1 cellular context compared by ENCODE assay signal in the genomic region with DNA sequence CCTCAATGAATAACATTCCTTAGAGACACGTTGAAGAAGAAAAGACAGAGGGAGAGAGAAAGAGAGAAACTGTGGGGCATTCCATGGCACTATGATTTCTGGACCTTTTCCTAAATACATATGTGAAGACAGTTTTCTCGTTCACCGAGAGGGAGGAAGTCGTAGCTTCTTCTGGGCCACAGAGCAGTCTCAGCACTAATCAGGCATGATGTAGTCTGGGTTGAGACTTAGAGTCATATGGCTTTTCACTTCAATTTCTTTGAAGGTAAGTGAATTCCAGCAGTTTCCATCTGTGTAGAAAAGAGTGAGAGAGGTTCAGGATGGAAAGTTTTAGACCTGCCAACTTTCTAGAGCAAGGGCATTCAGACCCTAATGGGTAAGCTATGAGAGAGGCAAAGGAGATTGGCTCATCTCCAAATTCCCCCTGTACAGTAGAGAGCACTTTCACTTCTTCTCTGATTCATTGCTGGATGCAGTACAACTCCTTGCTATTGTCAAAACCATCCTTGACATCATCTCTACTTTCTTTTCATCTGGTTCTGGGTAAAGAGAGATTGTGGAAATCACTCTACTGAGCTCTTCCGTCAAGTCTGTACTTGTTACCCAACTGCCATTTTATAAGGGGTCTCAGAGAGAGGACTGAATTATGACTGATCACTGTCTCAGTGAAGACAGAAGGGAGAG.
A peak's percentile ranks its signal among the peaks of the same experiment; 100 is the strongest.
TF ChIP-seq lines count a peak whose summit lies in the region.

No MANE protein-coding gene starts in this region.

TF ChIP-seq in GM12878, 131 proteins besides CTCF, POLR2A, EP300 and RAD21 (continued from another document and continues in another):
- no peak for TF ChIP-seq PRDM15 (CRISPR knock-in tag; IDR thresholded peaks at IDR 0.05)
- TF ChIP-seq ATF2 (IDR thresholded peaks at IDR 0.05; ENCODE audit: low read length), result peak; percentile 73; the same call in 1 of the 2 replicates
- TF ChIP-seq IRF4 (IDR thresholded peaks at IDR 0.05; ENCODE audit: low read depth, low read length), result peak; percentile 77
- TF ChIP-seq ZNF207 (IDR thresholded peaks at IDR 0.05; ENCODE audit: borderline replicate concordance), result no peak
- TF ChIP-seq RFX5 (IDR thresholded peaks at IDR 0.05; ENCODE audit: low read depth, low read length), result no peak
- no peak for TF ChIP-seq CEBPZ (IDR thresholded peaks at IDR 0.05; ENCODE audit: low read depth, low read length)
- TF ChIP-seq YBX1 (IDR thresholded peaks at IDR 0.05), result no peak
- TF ChIP-seq SREBF1 (IDR thresholded peaks at IDR 0.05; ENCODE audit: low read length), result no peak
- no peak for TF ChIP-seq ZNF274 (IDR thresholded peaks at IDR 0.05; ENCODE audit: insufficient read depth, insufficient read length)
- TF ChIP-seq, protein P1, sequence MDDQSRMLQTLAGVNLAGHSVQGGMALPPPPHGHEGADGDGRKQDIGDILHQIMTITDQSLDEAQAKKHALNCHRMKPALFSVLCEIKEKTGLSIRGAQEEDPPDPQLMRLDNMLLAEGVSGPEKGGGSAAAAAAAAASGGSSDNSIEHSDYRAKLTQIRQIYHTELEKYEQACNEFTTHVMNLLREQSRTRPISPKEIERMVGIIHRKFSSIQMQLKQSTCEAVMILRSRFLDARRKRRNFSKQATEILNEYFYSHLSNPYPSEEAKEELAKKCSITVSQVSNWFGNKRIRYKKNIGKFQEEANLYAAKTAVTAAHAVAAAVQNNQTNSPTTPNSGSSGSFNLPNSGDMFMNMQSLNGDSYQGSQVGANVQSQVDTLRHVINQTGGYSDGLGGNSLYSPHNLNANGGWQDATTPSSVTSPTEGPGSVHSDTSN (IDR thresholded peaks at IDR 0.05; ENCODE audit: insufficient replicate concordance, low read depth, low read length), result no peak
- peak; percentile 97 for TF ChIP-seq JUNB (IDR thresholded peaks at IDR 0.05)
- no peak for TF ChIP-seq SIX5 (IDR thresholded peaks at IDR 0.05; ENCODE audit: low read depth, low read length, severe bottlenecking)
- peak; percentile 65 to 67; a peak in 3 of 4 replicates for TF ChIP-seq IKZF2 (IDR thresholded peaks at IDR 0.05)
- TF ChIP-seq NR2C1 (IDR thresholded peaks at IDR 0.05), result no peak
- TF ChIP-seq CHD1 (IDR thresholded peaks at IDR 0.05; ENCODE audit: low read depth, low read length), result no peak
- no peak for TF ChIP-seq STAT1 (conservative IDR thresholded peaks at IDR 0.05)
- TF ChIP-seq ZSCAN29 (IDR thresholded peaks at IDR 0.05), result no peak
- peak; percentile 84; the same call in 1 of the 2 replicates for TF ChIP-seq FOXM1 (IDR thresholded peaks at IDR 0.05; ENCODE audit: low read depth, low read length)
- peak; percentile 35; the same call in 1 of the 2 replicates for TF ChIP-seq MTA2 (IDR thresholded peaks at IDR 0.05; ENCODE audit: low read depth)
- TF ChIP-seq POLR2AphosphoS2 (IDR thresholded peaks at IDR 0.05; ENCODE audit: low read depth, low read length), result no peak
- TF ChIP-seq REST (IDR thresholded peaks at IDR 0.05; ENCODE audit: low read depth, low read length), result no peak
- TF ChIP-seq HDAC2 (IDR thresholded peaks at IDR 0.05), result no peak
- no peak for TF ChIP-seq MXI1 (IDR thresholded peaks at IDR 0.05; ENCODE audit: low read depth, low read length)
- TF ChIP-seq, protein P2, sequence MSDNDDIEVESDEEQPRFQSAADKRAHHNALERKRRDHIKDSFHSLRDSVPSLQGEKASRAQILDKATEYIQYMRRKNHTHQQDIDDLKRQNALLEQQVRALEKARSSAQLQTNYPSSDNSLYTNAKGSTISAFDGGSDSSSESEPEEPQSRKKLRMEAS (IDR thresholded peaks at IDR 0.05; ENCODE audit: low read depth, low read length), result no peak
- 0 out of 2 replicates have a peak, but pooled peaks have one; percentile 32 for TF ChIP-seq DPF2 (IDR thresholded peaks at IDR 0.05)
- no peak for TF ChIP-seq TCF12 (IDR thresholded peaks at IDR 0.05; ENCODE audit: low read depth, low read length)
- TF ChIP-seq, protein P3, sequence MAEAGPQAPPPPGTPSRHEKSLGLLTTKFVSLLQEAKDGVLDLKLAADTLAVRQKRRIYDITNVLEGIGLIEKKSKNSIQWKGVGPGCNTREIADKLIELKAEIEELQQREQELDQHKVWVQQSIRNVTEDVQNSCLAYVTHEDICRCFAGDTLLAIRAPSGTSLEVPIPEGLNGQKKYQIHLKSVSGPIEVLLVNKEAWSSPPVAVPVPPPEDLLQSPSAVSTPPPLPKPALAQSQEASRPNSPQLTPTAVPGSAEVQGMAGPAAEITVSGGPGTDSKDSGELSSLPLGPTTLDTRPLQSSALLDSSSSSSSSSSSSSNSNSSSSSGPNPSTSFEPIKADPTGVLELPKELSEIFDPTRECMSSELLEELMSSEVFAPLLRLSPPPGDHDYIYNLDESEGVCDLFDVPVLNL (IDR thresholded peaks at IDR 0.05; ENCODE audit: low read depth, low read length), result no peak
- TF ChIP-seq SUZ12 (IDR thresholded peaks at IDR 0.05; ENCODE audit: unreplicated experiment), result no peak
- 0 out of 4 replicates have a peak, but pooled peaks of 1 of the 2 experiments have one; percentile 33 for TF ChIP-seq SRF (IDR thresholded peaks at IDR 0.05; ENCODE audit: low read depth in 2 of 2, low read length in 2 of 2)
- peak; percentile 27; the same call in 1 of the 2 replicates for TF ChIP-seq YY1 (IDR thresholded peaks at IDR 0.05; ENCODE audit: low read depth, low read length)
- no peak for TF ChIP-seq MLLT1 (IDR thresholded peaks at IDR 0.05)
- no peak for TF ChIP-seq HDAC6 (IDR thresholded peaks at IDR 0.05; ENCODE audit: unreplicated experiment)
- no peak for TF ChIP-seq WRNIP1 (IDR thresholded peaks at IDR 0.05; ENCODE audit: borderline replicate concordance, low read depth, low read length)
- no peak for TF ChIP-seq BMI1 (IDR thresholded peaks at IDR 0.05; ENCODE audit: borderline replicate concordance)
- TF ChIP-seq EZH2 (IDR thresholded peaks at IDR 0.05; ENCODE audit: borderline replicate concordance, control insufficient read depth, low read depth, low read length), result no peak
- peak; percentile 94; the same call in 1 of the 2 replicates for TF ChIP-seq NFIC (IDR thresholded peaks at IDR 0.05; ENCODE audit: low read depth, low read length)
- TF ChIP-seq FOXK2 (IDR thresholded peaks at IDR 0.05), result no peak
- TF ChIP-seq E4F1 (IDR thresholded peaks at IDR 0.05; ENCODE audit: borderline replicate concordance, partially characterized antibody), result no peak
- TF ChIP-seq IKZF1 (conservative IDR thresholded peaks at IDR 0.05), result 0 out of 2 replicates have a peak, but pooled peaks have one; percentile 15
- no peak for TF ChIP-seq ESRRA (IDR thresholded peaks at IDR 0.05; ENCODE audit: low read length)
- peak; percentile 53; the same call in 1 of the 2 replicates for TF ChIP-seq ZBED1 (IDR thresholded peaks at IDR 0.05; ENCODE audit: borderline replicate concordance)
